Comparison of ENCODE assay signal across 35 cellular contexts in genomic region chr5:8050616-8051015, GRCh38.
"Had no signal": no experiment of that assay in that cellular context is flagged by ENCODE, and none has a peak within 500 bp of the region (broad histone marks: within the 10 kb centered on the region; RNA-seq: fewer than 3 reads in every experiment).

No MANE protein-coding gene starts in this region.

- H3K4me3 ChIP-seq: MG63 had no signal

- H3K9me3 ChIP-seq: MG63 had no signal

- DNase-seq: Kasumi-1, MG63, MM.1S, MV-4-11, NCI-H1048, NCI-H1092, NCI-H1092 treated with DMSO at 0.1 percent for 48 hours, NCI-H1105, NCI-H1105 treated with DMSO at 0.1 percent for 48 hours, NCI-H1417, NCI-H1417 treated with DMSO at 0.1 percent for 48 hours, NCI-H1436, NCI-H1436 treated with DMSO at 0.1 percent for 48 hours, NCI-H146, NCI-H1694, NCI-H1694 treated with DMSO at 0.1 percent for 48 hours, NCI-H187, NCI-H187 treated with DMSO at 0.1 percent for 48 hours, NCI-H1930, NCI-H2029, NCI-H2029 treated with DMSO at 0.1 percent for 48 hours, NCI-H2081, NCI-H2081 treated with DMSO at 0.1 percent for 48 hours, NCI-H2107, NCI-H2171, NCI-H2171 treated with DMSO at 0.1 percent for 48 hours, NCI-H2227 treated with DMSO at 0.1 percent for 48 hours, NCI-H226, NCI-H345, NCI-H446, NCI-H446 treated with DMSO at 0.1 percent for 48 hours, NCI-H510A, NCI-H510A treated with DMSO at 0.1 percent for 48 hours, NCI-H524, NCI-H524 treated with DMSO at 0.1 percent for 48 hours had no signal

- H3K36me3 ChIP-seq: MG63 had no signal
